In the genomic region with DNA sequence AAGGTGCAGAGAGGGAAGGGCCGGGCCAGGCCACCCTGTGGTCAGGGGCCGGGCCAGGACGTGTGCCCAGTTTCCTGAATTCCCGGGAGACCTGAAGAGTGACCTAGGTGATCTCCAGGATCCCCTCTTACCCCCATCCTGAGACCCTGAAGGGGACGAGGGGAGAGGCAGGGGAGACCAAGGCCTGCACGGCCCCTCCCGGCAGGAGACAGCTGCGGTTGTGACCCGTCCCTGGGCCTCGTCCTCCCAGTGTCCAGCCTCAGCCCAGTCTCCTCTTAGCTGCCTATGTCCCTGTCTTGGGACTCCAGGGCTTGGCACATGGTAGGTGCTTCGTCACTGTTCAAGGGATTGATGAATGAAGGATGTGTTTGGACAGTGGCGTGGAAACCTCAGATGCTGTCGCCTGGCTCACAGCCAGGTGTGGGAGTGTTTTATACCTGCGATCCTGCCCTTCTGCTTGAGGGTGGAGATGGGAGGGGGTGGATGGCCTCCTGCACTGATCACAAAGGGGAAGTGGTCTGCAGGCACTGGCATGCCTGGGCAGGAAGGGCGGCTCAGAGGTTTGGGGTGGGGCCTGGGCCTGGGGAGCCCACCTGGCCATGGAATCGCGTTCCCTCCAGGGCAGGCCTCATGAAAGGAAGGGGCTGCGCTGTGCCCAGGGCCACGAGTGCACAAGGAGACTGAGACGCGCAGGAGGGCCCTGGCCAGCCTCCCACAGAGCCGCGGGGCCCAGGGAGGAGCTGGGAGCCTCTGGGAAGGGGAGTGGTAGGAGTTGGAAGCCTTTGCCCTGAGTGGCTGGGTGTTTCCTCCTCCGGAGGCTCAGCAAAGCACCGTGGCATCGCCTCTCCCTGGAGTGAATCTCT, we compare ENCODE assay signal across 9 cellular contexts. TPM values are rescaled to one million over a fixed set of nuclear protein-coding genes. Genes with fewer than 3 reads are reported as not detected.
DNase-seq lines count a peak whose midpoint lies in the region; ATAC-seq, FAIRE-seq and TF ChIP-seq lines count a peak whose summit lies in the region.
"Had no signal": no experiment of that assay in that cellular context is flagged by ENCODE, and none has a peak within 500 bp of the region (broad histone marks: within the 10 kb centered on the region; RNA-seq: fewer than 3 reads in every experiment).

No MANE protein-coding gene starts in this region.

- no peak overlapping the region; the same call in 1 of the 2 replicates for H3K9ac ChIP-seq in GM12878 (ENCODE audit: control insufficient read depth, insufficient read depth, low read length)

- peaks cover 41% of the 10 kb centered on the region for H3K79me2 ChIP-seq in GM12878 (ENCODE audit: control insufficient read depth, insufficient read depth, low read length)

- DNase-seq in NCI-H2029 treated with DMSO at 0.1 percent for 48 hours (lab: John Stamatoyannopoulos, UW) (peak; percentile 57), GM12878 (ENCODE audit: low read depth, low spot score) (no peak), omental fat pad (ENCODE audit: low spot score) (no peak), MG63 (no peak), ecto neural progenitor cell (ENCODE audit: low spot score) (no peak)
- DNase-seq: left ventricle myocardium superior had no signal

- SMC1A ChIA-PET in GM12878 (lab: Charles Lee; ENCODE audit: uncharacterized antibody, unreplicated experiment): interaction anchor here (0.6 to 1.2 kb wide), 2 partner anchors 16 to 25 kb away, joined by 3 to 6 read pairs; no protein-coding TSS in a partner anchor

- TF ChIP-seq CTCF in GM12878 (IDR thresholded peaks at IDR 0.05 in 2 of 3, conservative IDR thresholded peaks at IDR 0.05 in 1 of 3; ENCODE audit: control insufficient read depth in 2 of 3, extremely low read depth in 1 of 3, insufficient read depth in 1 of 3, low read depth in 3 of 3, low read length in 3 of 3): no peak
- TF ChIP-seq CTCF in omental fat pad (IDR thresholded peaks at IDR 0.05): no peak

- TF ChIP-seq EP300 in GM12878 (IDR thresholded peaks at IDR 0.05; ENCODE audit: borderline replicate concordance in 1 of 2, control insufficient read depth in 1 of 2, low read depth in 2 of 2, low read length in 2 of 2): no peak

- in situ Hi-C loops in GM12878 (cut with MboI): no loop called here

- no peak for FAIRE-seq in GM12878 (lab: Jason Lieb, UNC)

- CTCF ChIA-PET in GM12878 (lab: Yijun Ruan, JAX): interaction anchor here (1.2 kb wide), 1 partner anchor 36 kb away, joined by 3 read pairs; no protein-coding TSS in a partner anchor

- H3K4me3 ChIP-seq in GM12878: peak overlapping the region; percentile 36; the same call in 1 of the 2 replicates
- H3K4me3 ChIP-seq in MG63: no peak overlapping the region

- 60% methylated on average over 25 of the region's 26 CpGs for WGBS in GM12878 (ENCODE audit: insufficient coverage, insufficient replicate concordance, low lambda C conversion rate, missing lambda C conversion rate)

- no peak for TF ChIP-seq POLR2A in GM12878 (IDR thresholded peaks at IDR 0.05; ENCODE audit: low read depth, low read length)

- H3K9me3 ChIP-seq in GM12878 (replicated peaks; ENCODE audit: control insufficient read depth, insufficient read depth, low read length) (no peaks in the 10 kb centered on the region), MG63 (no peaks in the 10 kb centered on the region)

- no TSS peak for BruUV-seq in GM12878 (replicated peaks; lab: Mats Ljungman, UMichigan)

- H3K36me3 ChIP-seq in GM12878 (ENCODE audit: control insufficient read depth in 2 of 2, insufficient read depth in 2 of 2, low read length in 1 of 2): peaks cover 7 to 8% of the 10 kb centered on the region in 2 experiments; a peak in 3 of 4 replicates
- H3K36me3 ChIP-seq in MG63: no peaks in the 10 kb centered on the region

- H3K4me1 ChIP-seq in GM12878 (ENCODE audit: control insufficient read depth, insufficient read depth, low read length): peaks cover 41% of the 10 kb centered on the region

- H2AFZ ChIP-seq in GM12878 (ENCODE audit: control insufficient read depth, low read depth, low read length): no peak overlapping the region

- no peak for TF ChIP-seq RAD21 in GM12878 (IDR thresholded peaks at IDR 0.05; ENCODE audit: insufficient read depth, low read depth, low read length)

- intact Hi-C loops in GM12878 (cut with micrococcal nuclease; ENCODE audit: unreplicated experiment): no loop called here

- RAD21 ChIA-PET in GM12878 (lab: Charles Lee; ENCODE audit: unreplicated experiment): interaction anchor here (0.7 kb wide), 2 partner anchors 12 to 23 kb away, joined by 3 read pairs; no protein-coding TSS in a partner anchor

- H3K27me3 ChIP-seq in GM12878 (replicated peaks in 1 of 2; ENCODE audit: control insufficient read depth in 2 of 2, insufficient read depth in 2 of 2, low read length in 1 of 2): no peaks in the 10 kb centered on the region
- no peaks in the 10 kb centered on the region for H3K27me3 ChIP-seq in MG63

- ATAC-seq in GM19324 (IDR thresholded peaks at IDR 0.05; ENCODE audit: low FRiP score, unreplicated experiment): peak; percentile 27
- peak; percentile 36 for ATAC-seq in GM12878
- ATAC-seq in omental fat pad (ENCODE audit: low FRiP score): peak; percentile 7
- no peak for ATAC-seq in HG02840 (IDR thresholded peaks at IDR 0.05; ENCODE audit: low FRiP score, unreplicated experiment)
- ATAC-seq in GM19395 (IDR thresholded peaks at IDR 0.05; ENCODE audit: unreplicated experiment): no peak
- ATAC-seq: left ventricle myocardium superior had no signal

- H3K4me2 ChIP-seq in GM12878 (ENCODE audit: control insufficient read depth, insufficient read depth): peak overlapping the region; percentile 62

- POLR2A ChIA-PET in GM12878 (lab: Charles Lee): no interaction called here

- no peaks in the 10 kb centered on the region for H4K20me1 ChIP-seq in GM12878 (ENCODE audit: control insufficient read depth, insufficient read depth)

- H3K27ac ChIP-seq in GM12878 (ENCODE audit: control insufficient read depth, insufficient read depth): peak overlapping the region; percentile 46

TF ChIP-seq in GM12878, 131 proteins besides CTCF, POLR2A, EP300 and RAD21 (continues in another document):
- TF ChIP-seq CBX5 (IDR thresholded peaks at IDR 0.05; ENCODE audit: low read depth) (no peak), SMAD1 (IDR thresholded peaks at IDR 0.05; ENCODE audit: low read depth, partially characterized antibody) (peak; percentile 61), KAT2A (conservative IDR thresholded peaks at IDR 0.05; ENCODE audit: control insufficient read depth, low read depth, low read length) (no peak), IKZF2 (IDR thresholded peaks at IDR 0.05) (peak in 1 of 2 experiments; percentile 37; a peak in 1 of 4 replicates)

RNA-seq across cellular contexts. Expression of a gene that starts 6.9 kb away (rescaled TPM):
- total RNA-seq in GM12878 (2013; cell fraction: nucleolus; rRNA removed): 199 and 223 TPM in 2 replicates
- total RNA-seq in GM12878 (2014; rRNA removed) (30.4 and 33.1 TPM in 2 replicates), GM12878 (2014; rRNA removed; fragmentation: Illumina TruSeq; extraction: Trizol) (14.6 and 15.4 TPM in 2 replicates), GM12878 (2021) (39.6 and 47.0 TPM in 2 replicates), omental fat pad (10 to 100 TPM; 23.0 to 70.3 (median 29.1) TPM)
- polyA plus RNA-seq in GM12878 (2011; ENCODE audit: low read depth): 11.1 TPM
- polyA plus RNA-seq in GM12878 (2011; rRNA removed) (13.0 and 19.8 TPM in 2 replicates), GM12878 (2014; fragmentation: Illumina TruSeq; extraction: Trizol) (2.6 and 7.4 TPM in 2 replicates), GM12878 (2014; fragmentation: Nextera tagmentation; extraction: Ambion mirVana) (under 1 TPM; 0.19 to 0.62 TPM), GM12878 (2014; rRNA removed) (28.4 and 31.8 TPM in 2 replicates), GM12878 (2016; fragmentation: Nextera tagmentation; extraction: Ambion mirVana) (10 to 100 TPM; 17.0 to 19.8 TPM)
- 23.9 and 42.0 TPM in 2 replicates for polyA plus RNA-seq in GM12878 (2011; cell fraction: cytosol; rRNA removed)
- polyA plus RNA-seq in GM12878 (2011; cell fraction: nucleus; rRNA removed): 186 and 189 TPM in 2 replicates
- polyA plus RNA-seq in GM12878 (2012): 21.8 and 26.5 TPM in 2 replicates
- 23.7 and 77.3 TPM in 2 replicates for polyA minus RNA-seq in GM12878 (2011; rRNA and poly(A)+ RNA removed)
- polyA minus RNA-seq in GM12878 (2011; cell fraction: cytosol; rRNA and poly(A)+ RNA removed): 22.4 and 33.3 TPM in 2 replicates
- polyA minus RNA-seq in GM12878 (2011; cell fraction: nucleus; rRNA and poly(A)+ RNA removed): 101 and 153 TPM in 2 replicates
- total RNA-seq in MG63 (2014; rRNA removed; shearing (Covaris generic); ENCODE audit: low replicate concordance): 2.5 and 7.4 TPM in 2 replicates

RNA-seq across cellular contexts. Expression of a gene that starts 47.4 kb away (rescaled TPM):
- total RNA-seq in GM12878 (2013; cell fraction: nucleolus; rRNA removed): 0.37 and 0.42 TPM in 2 replicates
- total RNA-seq in GM12878 (2014; rRNA removed) (not detected in 2 replicates), GM12878 (2014; rRNA removed; fragmentation: Illumina TruSeq; extraction: Trizol) (not detected in 2 replicates), GM12878 (2021) (0.15 TPM in 1 of 2 replicates, not detected in the other), omental fat pad (10 to 100 TPM; 10.1 to 34.2 (median 13.7) TPM)
- not detected for polyA plus RNA-seq in GM12878 (2011; ENCODE audit: low read depth)
- polyA plus RNA-seq in GM12878 (2011; rRNA removed) (0.04 and 0.05 TPM in 2 replicates), GM12878 (2014; fragmentation: Illumina TruSeq; extraction: Trizol) (0.33 TPM in 1 of 2 replicates, not detected in the other), GM12878 (2014; fragmentation: Nextera tagmentation; extraction: Ambion mirVana) (under 1 TPM in 1 of 2 experiments, not detected in 1; 0.03 TPM), GM12878 (2014; rRNA removed) (not detected in 2 replicates), GM12878 (2016; fragmentation: Nextera tagmentation; extraction: Ambion mirVana) (not detected)
- 0.03 TPM in 2 replicates for polyA plus RNA-seq in GM12878 (2011; cell fraction: cytosol; rRNA removed)
- polyA plus RNA-seq in GM12878 (2011; cell fraction: nucleus; rRNA removed): 0.09 and 1.5 TPM in 2 replicates
- polyA plus RNA-seq in GM12878 (2012): 0.07 and 0.14 TPM in 2 replicates
- not detected in 2 replicates for polyA minus RNA-seq in GM12878 (2011; rRNA and poly(A)+ RNA removed)
- not detected in 2 replicates for polyA minus RNA-seq in GM12878 (2011; cell fraction: cytosol; rRNA and poly(A)+ RNA removed)
- 0.29 TPM in 1 of 2 replicates, not detected in the other for polyA minus RNA-seq in GM12878 (2011; cell fraction: nucleus; rRNA and poly(A)+ RNA removed)
- 1.1 and 1.2 TPM in 2 replicates for total RNA-seq in MG63 (2014; rRNA removed; shearing (Covaris generic); ENCODE audit: low replicate concordance)

Comparison
In these comparisons a context has a peak if more than half of its experiments do, and no peak if none do; other contexts are left out.
1. ATAC-seq: peak in GM19324 (single experiment), GM12878 (single experiment) and omental fat pad (single experiment); none in HG02840 (single experiment) and GM19395 (single experiment).